8 cellular contexts compared by ENCODE assay signal in genomic region chr1:25402947-25403803, GRCh38. TPM values are rescaled to one million over a fixed set of nuclear protein-coding genes. Genes with fewer than 3 reads are reported as not detected.
DNase-seq lines count a peak whose midpoint lies in the region; ATAC-seq, FAIRE-seq and TF ChIP-seq lines count a peak whose summit lies in the region.
"Not testable (repeated sequence)": the region's sequence is repeated elsewhere in the genome, so short reads cannot be mapped to it uniquely, and the experiment has no call there.

No MANE protein-coding gene starts in this region.

- in situ Hi-C loops in IMR-90 (cut with MboI; ENCODE audit: low sequenced_read_pairs): loop anchor here (10.0 to 25.0 kb wide), 3 partner anchors 109 to 409 kb away; partner anchors contain the start of genes MTFR1L and SELENON

- DNase-seq in DMS 273 (lab: John Stamatoyannopoulos, UW; ENCODE audit: unreplicated experiment) (peak; percentile 47), dorsolateral prefrontal cortex (peak in 6 of 10 donors; percentile 19 to 55 (median 40))
- DNase-seq in IMR-90; SK-N-SH; activated T-cell treated with anti-CD3 and anti-CD28 coated beads, Interleukin-2, amount 50 U/mL, for 4 hours; right cardiac atrium; osteocyte (ENCODE audit: extremely low spot score, unreplicated experiment); urothelium cell line (ENCODE audit: low spot score): not testable (repeated sequence)

- H2AK9ac ChIP-seq in IMR-90 (replicated peaks; ENCODE audit: low read depth, low read length, poor library complexity): not testable (repeated sequence)

- H3K27ac ChIP-seq in IMR-90 (ENCODE audit: insufficient read depth, low read length); SK-N-SH (ENCODE audit: low read depth in 2 of 2, low read length in 1 of 2); dorsolateral prefrontal cortex; right cardiac atrium (ENCODE audit: low read length): not testable (repeated sequence)

- not testable (repeated sequence) for H4K91ac ChIP-seq in IMR-90 (ENCODE audit: insufficient read depth, low read depth, low read length)

- CTCF ChIA-PET in IMR-90 (lab: Yijun Ruan, JAX) (interaction anchor here (0.7 kb wide), 1 partner anchor 74 kb away, joined by 7 read pairs; no protein-coding TSS in a partner anchor), SK-N-SH (lab: Yijun Ruan, JAX) (interaction anchor here (0.6 to 0.8 kb wide), 2 partner anchors 25 to 168 kb away, joined by 3 to 4 read pairs; no protein-coding TSS in a partner anchor)

- not testable (repeated sequence) for H3K9me3 Mint-ChIP-seq in activated T-cell treated with anti-CD3 and anti-CD28 coated beads, Interleukin-2, amount 50 U/mL, for 4 hours; osteocyte (ENCODE audit: unreplicated experiment)

- H3K27me3 ChIP-seq in IMR-90 (ENCODE audit: control insufficient read depth, insufficient read depth, low read length): peaks cover 10% of the 10 kb centered on the region
- H3K27me3 ChIP-seq in SK-N-SH (ENCODE audit: insufficient read depth); dorsolateral prefrontal cortex; right cardiac atrium (ENCODE audit: control insufficient read depth, insufficient read depth): not testable (repeated sequence)

- H3F3A ChIP-seq in SK-N-SH (replicated peaks; ENCODE audit: insufficient read depth): not testable (repeated sequence)

- not testable (repeated sequence) for H3K79me2 ChIP-seq in SK-N-SH (ENCODE audit: insufficient read depth)

- not testable (repeated sequence) for H3K4me1 Mint-ChIP-seq in activated T-cell treated with anti-CD3 and anti-CD28 coated beads, Interleukin-2, amount 50 U/mL, for 4 hours (ENCODE audit: low read depth); osteocyte (ENCODE audit: unreplicated experiment)

- not testable (repeated sequence) for H2BK120ac ChIP-seq in IMR-90 (ENCODE audit: low read depth, low read length)

- not testable (repeated sequence) for H3K14ac ChIP-seq in IMR-90 (replicated peaks; ENCODE audit: low read depth, low read length)

- not testable (repeated sequence) for H3K18ac ChIP-seq in IMR-90 (ENCODE audit: low read depth, low read length)

- H4K20me1 ChIP-seq in IMR-90 (ENCODE audit: insufficient read depth, low read length); SK-N-SH (ENCODE audit: insufficient read depth): not testable (repeated sequence)

- H2BK20ac ChIP-seq in IMR-90 (ENCODE audit: low read depth, low read length): not testable (repeated sequence)

- not testable (repeated sequence) for H2AFZ ChIP-seq in IMR-90 (replicated peaks; ENCODE audit: low read length, poor library complexity); SK-N-SH (ENCODE audit: low read depth)

- no CpG with 5 or more reads among the region's 8 CpGs for WGBS in IMR-90 (ENCODE audit: extremely low coverage in 2 of 2, insufficient read length in 1 of 2), 2 experiments
- 33% methylated on average over 4 of the region's 8 CpGs for whole genome bisulfite sequencing in SK-N-SH (ENCODE audit: low lambda C conversion rate)
- WGBS in right cardiac atrium: 16% methylated on average over 6 of the region's 8 CpGs

- peak; percentile 24; the same call in 1 of the 2 replicates for TF ChIP-seq CTCF in IMR-90 (conservative IDR thresholded peaks at IDR 0.05; ENCODE audit: low read depth, low read length)
- peak; percentile 40 for TF ChIP-seq CTCF in SK-N-SH (IDR thresholded peaks at IDR 0.05)
- TF ChIP-seq CTCF in dorsolateral prefrontal cortex (IDR thresholded peaks at IDR 0.05 in 54 of 56, conservative IDR thresholded peaks at IDR 0.05 in 2 of 56; ENCODE audit: low read depth in 1 of 56, partially characterized antibody in 56 of 56): peak in 52 of 56 donors; percentile 15 to 63 (median 39)
- peak; percentile 53 for TF ChIP-seq CTCF in osteocyte (IDR thresholded peaks at IDR 0.05)

- intact Hi-C loops in IMR-90 (cut with micrococcal nuclease) (loop anchor here (5.0 kb wide), 1 partner anchor 119 kb away; no protein-coding TSS in a partner anchor), dorsolateral prefrontal cortex (cut with DNase I) (loop anchor here (5.0 to 10.0 kb wide), 2 partner anchors 119 to 122 kb away; no protein-coding TSS in a partner anchor), right cardiac atrium (cut with DNase I) (loop anchor here in 2 of 4 donors (10.0 kb wide), 1 partner anchor 122 kb away; no protein-coding TSS in a partner anchor)

- H3K9me1 ChIP-seq in IMR-90 (ENCODE audit: insufficient read depth, low read length): not testable (repeated sequence)

- H3K9me2 ChIP-seq in SK-N-SH: not testable (repeated sequence)

- H2BK5ac ChIP-seq in IMR-90 (ENCODE audit: low read depth, low read length, poor library complexity, severe bottlenecking): not testable (repeated sequence)

- TF ChIP-seq RAD21 in IMR-90 (IDR thresholded peaks at IDR 0.05; ENCODE audit: low read length) (peak; percentile 42), SK-N-SH (IDR thresholded peaks at IDR 0.05; ENCODE audit: low read length) (peak; percentile 49)

- H3K4me2 ChIP-seq in IMR-90 (ENCODE audit: low read depth, low read length); SK-N-SH: not testable (repeated sequence)

- not testable (repeated sequence) for H3K56ac ChIP-seq in IMR-90 (ENCODE audit: extremely low read depth, insufficient read depth, low read length)

- not testable (repeated sequence) for H3K4ac ChIP-seq in IMR-90 (ENCODE audit: low read depth, low read length)

- TF ChIP-seq POLR2A in IMR-90 (IDR thresholded peaks at IDR 0.05; ENCODE audit: low read depth, low read length): not testable (repeated sequence)

- not testable (repeated sequence) for TF ChIP-seq EP300 in SK-N-SH (IDR thresholded peaks at IDR 0.05; ENCODE audit: borderline replicate concordance in 1 of 2, low read depth in 1 of 2, low read length in 1 of 2)

- not testable (repeated sequence) for H3K4me3 ChIP-seq in IMR-90 (ENCODE audit: insufficient read depth, low read depth, low read length); SK-N-SH (ENCODE audit: low read depth in 2 of 2, low read length in 1 of 2); dorsolateral prefrontal cortex; right cardiac atrium (ENCODE audit: low read length)

- not testable (repeated sequence) for H2BK15ac ChIP-seq in IMR-90 (ENCODE audit: low read depth, low read length)

- H3K9ac ChIP-seq in IMR-90 (ENCODE audit: low read depth, low read length); SK-N-SH: not testable (repeated sequence)

- BruUV-seq in IMR-90 (replicated peaks; lab: Mats Ljungman, UMichigan): not testable (repeated sequence)

- not testable (repeated sequence) for H3K27me3 Mint-ChIP-seq in activated T-cell treated with anti-CD3 and anti-CD28 coated beads, Interleukin-2, amount 50 U/mL, for 4 hours (ENCODE audit: low read depth)
- H3K27me3 Mint-ChIP-seq in osteocyte (ENCODE audit: unreplicated experiment): peaks cover 13% of the 10 kb centered on the region

- H3K9me3 ChIP-seq in IMR-90 (ENCODE audit: control insufficient read depth, insufficient read depth, low read length); SK-N-SH; right cardiac atrium (ENCODE audit: control insufficient read depth, low read length): not testable (repeated sequence)

- not testable (repeated sequence) for H3K36me3 ChIP-seq in IMR-90 (ENCODE audit: control insufficient read depth, insufficient read depth, low read length); SK-N-SH (replicated peaks in 1 of 2; ENCODE audit: control insufficient read depth in 1 of 2, insufficient read depth in 2 of 2, low read length in 1 of 2)

- ATAC-seq in IMR-90 (ENCODE audit: low read depth) (peak; percentile 98), right cardiac atrium (peak; percentile 73 to 75)
- ATAC-seq in activated T-cell treated with anti-CD3 and anti-CD28 coated beads, Interleukin-2, amount 50 U/mL, for 4 hours: peak; percentile 61 to 72

- H3K4me3 Mint-ChIP-seq in activated T-cell treated with anti-CD3 and anti-CD28 coated beads, Interleukin-2, amount 50 U/mL, for 4 hours; osteocyte (ENCODE audit: unreplicated experiment): not testable (repeated sequence)

- H4K5ac ChIP-seq in IMR-90 (ENCODE audit: low read depth, low read length): not testable (repeated sequence)

- H3K23ac ChIP-seq in IMR-90 (ENCODE audit: low read depth, low read length): not testable (repeated sequence)

- FAIRE-seq in urothelium cell line (lab: Jason Lieb, UNC): peak; percentile 79

- not testable (repeated sequence) for H3K4me1 ChIP-seq in IMR-90 (ENCODE audit: control insufficient read depth, insufficient read depth, low read length); SK-N-SH (ENCODE audit: control insufficient read depth in 1 of 2, insufficient read depth in 2 of 2, low read depth in 1 of 2, low read length in 1 of 2); right cardiac atrium (ENCODE audit: control insufficient read depth, insufficient read depth, low read length)

- dilution Hi-C loops in IMR-90 (cut with HindIII; ENCODE audit: low sequenced_read_pairs, unreplicated experiment): not testable (repeated sequence)

- POLR2A ChIA-PET in IMR-90 (lab: Charles Lee; ENCODE audit: unreplicated experiment); SK-N-SH (lab: Yijun Ruan, JAX): not testable (repeated sequence)

- not testable (repeated sequence) for H2AK5ac ChIP-seq in IMR-90 (ENCODE audit: low read depth, low read length)

- H4K8ac ChIP-seq in IMR-90 (ENCODE audit: low read depth in 2 of 2, low read length in 2 of 2): not testable (repeated sequence)

- not testable (repeated sequence) for H3K27ac Mint-ChIP-seq in osteocyte (ENCODE audit: unreplicated experiment)

- H3K79me1 ChIP-seq in IMR-90 (ENCODE audit: low read depth in 1 of 2, low read length in 2 of 2): not testable (repeated sequence)

- H3K36me3 Mint-ChIP-seq in activated T-cell treated with anti-CD3 and anti-CD28 coated beads, Interleukin-2, amount 50 U/mL, for 4 hours (ENCODE audit: insufficient read depth); osteocyte (ENCODE audit: unreplicated experiment): not testable (repeated sequence)

RNA-seq across cellular contexts. Expression of gene RHCE, which starts 17.4 kb away (rescaled TPM):
- total RNA-seq in IMR-90 (2012; rRNA removed) (0.54 and 0.56 TPM in 2 replicates), dorsolateral prefrontal cortex (1 to 10 TPM in 96 of 120 experiments, under 1 TPM in 24; 0.41 to 6.2 (median 1.7) TPM), right cardiac atrium (under 1 TPM; 0.54 to 0.70 (median 0.59) TPM), osteocyte (0.40 and 0.71 TPM in 2 replicates)
- polyA plus RNA-seq in IMR-90 (2012; rRNA removed) (0.39 and 0.62 TPM in 2 replicates), SK-N-SH (2012; rRNA removed) (0.54 and 0.57 TPM in 2 replicates), right cardiac atrium (0.43 TPM)
- polyA plus RNA-seq in IMR-90 (2012; cell fraction: cytosol; rRNA removed): 0.70 and 1.3 TPM in 2 replicates
- polyA plus RNA-seq in IMR-90 (2012; cell fraction: nucleus; rRNA removed; ENCODE audit: low replicate concordance): 0.49 and 0.58 TPM in 2 replicates
- polyA plus RNA-seq in SK-N-SH (2012; cell fraction: cytosol; rRNA removed): 0.77 and 0.90 TPM in 2 replicates
- 0.36 and 0.68 TPM in 2 replicates for polyA plus RNA-seq in SK-N-SH (2012; cell fraction: nucleus; rRNA removed)
- total RNA-seq in activated T-cell treated with anti-CD3 and anti-CD28 coated beads, Interleukin-2, amount 50 U/mL, for 4 hours: under 1 TPM in 2 of 3 donors, not detected in 1; 0.15 to 0.26 TPM

RNA-seq across cellular contexts. Expression of gene MACO1, which starts 27.5 kb away (rescaled TPM):
- total RNA-seq in IMR-90 (2012; rRNA removed): 12.7 and 18.1 TPM in 2 replicates
- 6.8 TPM in 2 replicates for polyA plus RNA-seq in IMR-90 (2012; rRNA removed)
- 1.8 and 2.3 TPM in 2 replicates for polyA plus RNA-seq in IMR-90 (2012; cell fraction: cytosol; rRNA removed)
- polyA plus RNA-seq in IMR-90 (2012; cell fraction: nucleus; rRNA removed; ENCODE audit: low replicate concordance): 2.2 and 11.3 TPM in 2 replicates
- 6.9 and 7.4 TPM in 2 replicates for polyA plus RNA-seq in SK-N-SH (2012; rRNA removed)
- polyA plus RNA-seq in SK-N-SH (2012; cell fraction: cytosol; rRNA removed): 7.4 and 9.2 TPM in 2 replicates
- polyA plus RNA-seq in SK-N-SH (2012; cell fraction: nucleus; rRNA removed): 8.1 and 12.5 TPM in 2 replicates
- total RNA-seq in activated T-cell treated with anti-CD3 and anti-CD28 coated beads, Interleukin-2, amount 50 U/mL, for 4 hours: 10 to 100 TPM; 14.4 to 17.9 (median 16.4) TPM
- total RNA-seq in dorsolateral prefrontal cortex: 10 to 100 TPM; 18.5 to 37.8 (median 29.8) TPM
- 10 to 100 TPM; 16.1 to 20.2 (median 17.4) TPM for total RNA-seq in right cardiac atrium
- 8.8 TPM for polyA plus RNA-seq in right cardiac atrium
- total RNA-seq in osteocyte: 30.7 and 30.9 TPM in 2 replicates
